In genomic region chr15:56496635-56497034, GRCh38 we compare ENCODE assay signal across 1 cellular context.
TF ChIP-seq lines count a peak whose summit lies in the region.

No MANE protein-coding gene starts in this region.

TF ChIP-seq in K562, 482 proteins besides CTCF, POLR2A, EP300 and RAD21 (continued from another document):
- TF ChIP-seq ZNF407 (IDR thresholded peaks at IDR 0.05; ENCODE audit: low read depth) (no peak), SMC3 (conservative IDR thresholded peaks at IDR 0.05; ENCODE audit: insufficient read depth, low read depth, low read length) (peak; percentile 55), DEAF1 (CRISPR knock-in tag; IDR thresholded peaks at IDR 0.05) (peak; percentile 78), DIDO1 (tag; IDR thresholded peaks at IDR 0.05; ENCODE audit: low read depth) (peak; percentile 24; the same call in 1 of the 2 replicates), ZNF347 (CRISPR knock-in tag; IDR thresholded peaks at IDR 0.05; ENCODE audit: low read depth) (no peak), MITF (IDR thresholded peaks at IDR 0.05) (no peak), RB1 (IDR thresholded peaks at IDR 0.05; ENCODE audit: low read depth) (0 out of 2 replicates have a peak, but pooled peaks have one; percentile 27), STAT6 (CRISPR knock-in tag; IDR thresholded peaks at IDR 0.05) (no peak), ZNF24 (IDR thresholded peaks at IDR 0.05) (peak; percentile 82; the same call in 1 of the 2 replicates), ARID3A (IDR thresholded peaks at IDR 0.05; ENCODE audit: borderline replicate concordance, low read depth, low read length) (peak; percentile 71; the same call in 1 of the 2 replicates), ZKSCAN3 (CRISPR knock-in tag; IDR thresholded peaks at IDR 0.05) (no peak)
TF ChIP-seq in K562: peak in this region for 10.
